ENCODE assay signal across 9 cellular contexts in genomic region chr7:13282377-13282980, GRCh38.
DNase-seq lines count a peak whose midpoint lies in the region; FAIRE-seq and TF ChIP-seq lines count a peak whose summit lies in the region.
"Had no signal": no experiment of that assay in that cellular context is flagged by ENCODE, and none has a peak within 500 bp of the region (broad histone marks: within the 10 kb centered on the region; RNA-seq: fewer than 3 reads in every experiment).

No MANE protein-coding gene starts in this region.

- H3K4me2 ChIP-seq in astrocyte (ENCODE audit: low read length) = no peak overlapping the region

- no peak overlapping the region for H3K27ac ChIP-seq in astrocyte (ENCODE audit: low read depth, low read length)

- no peaks in the 10 kb centered on the region for H3K36me3 ChIP-seq in astrocyte (ENCODE audit: insufficient read depth, low read length)

- H3K27me3 Mint-ChIP-seq in astrocyte (ENCODE audit: low read depth, unreplicated experiment) = no peaks in the 10 kb centered on the region

- peaks cover 2% of the 10 kb centered on the region for H3K4me1 Mint-ChIP-seq in astrocyte (ENCODE audit: low read depth, unreplicated experiment)
- H3K4me1 Mint-ChIP-seq: immature natural killer cell had no signal

- H3K36me3 Mint-ChIP-seq in astrocyte (ENCODE audit: low read depth, unreplicated experiment) = no peaks in the 10 kb centered on the region
- H3K36me3 Mint-ChIP-seq: immature natural killer cell had no signal

- no peak overlapping the region for H3K4me3 Mint-ChIP-seq in astrocyte (ENCODE audit: unreplicated experiment)
- H3K4me3 Mint-ChIP-seq: immature natural killer cell had no signal

- H2AFZ ChIP-seq in astrocyte (ENCODE audit: low read depth, low read length) = no peak overlapping the region

- H3K4me1 ChIP-seq in astrocyte (ENCODE audit: insufficient read depth, low read length) = no peaks in the 10 kb centered on the region

- TF ChIP-seq CTCF in astrocyte (IDR thresholded peaks at IDR 0.05; ENCODE audit: insufficient read depth, low read depth, low read length) = peak; percentile 41

- H3K9me3 Mint-ChIP-seq in astrocyte (ENCODE audit: unreplicated experiment) = no peaks in the 10 kb centered on the region
- H3K9me3 Mint-ChIP-seq: immature natural killer cell had no signal

- no peaks in the 10 kb centered on the region for H4K20me1 ChIP-seq in astrocyte (ENCODE audit: insufficient read depth, low read length)

- no peaks in the 10 kb centered on the region for H3K79me2 ChIP-seq in astrocyte (ENCODE audit: insufficient read depth, low read length)

- H3K27ac Mint-ChIP-seq in astrocyte (ENCODE audit: unreplicated experiment) = no peak overlapping the region
- H3K27ac Mint-ChIP-seq: immature natural killer cell had no signal

- no peak overlapping the region for H3K4me3 ChIP-seq in astrocyte (ENCODE audit: insufficient read depth, low read depth, low read length)

- no peaks in the 10 kb centered on the region for H3K27me3 ChIP-seq in astrocyte (ENCODE audit: insufficient read depth, low read length)

- H3K9ac ChIP-seq in astrocyte (ENCODE audit: low read length) = no peak overlapping the region

- peak; percentile 26 for DNase-seq in DMS114 treated with DMSO at 0.1 percent for 48 hours (lab: John Stamatoyannopoulos, UW; ENCODE audit: unreplicated experiment)
- peak; percentile 54 for DNase-seq in NAMALWA (ENCODE audit: low spot score)
- DNase-seq in astrocyte (ENCODE audit: low read depth) = peak; percentile 27
- peak; percentile 27 for DNase-seq in medulla oblongata (ENCODE audit: extremely low spot score)
- DNase-seq in stimulated activated CD4-positive, alpha-beta T cell treated with anti-CD3 and anti-CD28 coated beads, Interleukin-12 subunit alpha, Interleukin-12 subunit beta, amount 100 ng/mL, for 4 hours = no peak
- DNase-seq in CD1c-positive myeloid dendritic cell (ENCODE audit: extremely low spot score) = no peak
- no peak for DNase-seq in activated CD8-positive, alpha-beta memory T cell treated with anti-CD3 and anti-CD28 coated beads, Interleukin-2, amount 50 U/mL, for 48 hours
- DNase-seq in DMS79 (lab: John Stamatoyannopoulos, UW) = no peak
- DNase-seq: immature natural killer cell had no signal

- FAIRE-seq in astrocyte (lab: Jason Lieb, UNC) = no peak

- no peaks in the 10 kb centered on the region for H3K9me3 ChIP-seq in astrocyte (ENCODE audit: insufficient read depth, low read depth, low read length)

Comparison
In these comparisons a context has a peak if more than half of its experiments do, and no peak if none do; other contexts are left out.
1. DNase-seq: peak in DMS114 treated with DMSO at 0.1 percent for 48 hours (single experiment), NAMALWA (single experiment), astrocyte (single experiment) and medulla oblongata (single experiment); none in stimulated activated CD4-positive, alpha-beta T cell treated with anti-CD3 and anti-CD28 coated beads, Interleukin-12 subunit alpha, Interleukin-12 subunit beta, amount 100 ng/mL, for 4 hours (single experiment), CD1c-positive myeloid dendritic cell (single experiment), activated CD8-positive, alpha-beta memory T cell treated with anti-CD3 and anti-CD28 coated beads, Interleukin-2, amount 50 U/mL, for 48 hours (single experiment) and DMS79 (single experiment).